ENCODE assay signal across 1 cellular context in the genomic region with DNA sequence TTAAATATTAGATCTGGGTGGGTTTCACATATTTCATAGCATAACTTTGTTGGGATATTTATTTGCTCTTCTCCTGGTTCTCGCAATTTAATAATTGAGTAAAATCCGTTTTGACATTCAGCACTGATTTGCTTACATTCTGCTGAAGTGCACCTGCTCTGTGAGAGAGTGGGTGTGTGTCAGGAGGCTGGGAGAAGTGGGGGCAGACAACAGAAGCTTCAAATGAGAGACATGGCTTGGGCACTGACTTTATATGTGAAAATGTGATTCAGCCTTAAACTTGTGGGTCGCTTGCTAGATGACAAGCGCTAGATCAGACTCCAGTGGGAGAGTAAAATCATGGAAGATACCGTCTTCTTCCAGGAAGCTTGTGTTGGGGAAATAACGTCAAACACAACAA.
TF ChIP-seq lines count a peak whose summit lies in the region.

No MANE protein-coding gene starts in this region.

TF ChIP-seq in GM23338, 12 proteins besides CTCF, POLR2A, EP300 and RAD21 (continued from another document):
- TF ChIP-seq ZNF462 (CRISPR knock-in tag; IDR thresholded peaks at IDR 0.05): no peak
- no peak for TF ChIP-seq ZNF331 (CRISPR knock-in tag; IDR thresholded peaks at IDR 0.05; ENCODE audit: low read depth)
- TF ChIP-seq STAT1 (IDR thresholded peaks at IDR 0.05; ENCODE audit: unreplicated experiment): no peak
- TF ChIP-seq EZH2 (IDR thresholded peaks at IDR 0.05; ENCODE audit: low read depth, unreplicated experiment): no peak
- no peak for TF ChIP-seq POLR2AphosphoS5 (IDR thresholded peaks at IDR 0.05; ENCODE audit: low read depth)
- TF ChIP-seq REST (IDR thresholded peaks at IDR 0.05; ENCODE audit: unreplicated experiment): no peak
- TF ChIP-seq NANOG (IDR thresholded peaks at IDR 0.05; ENCODE audit: borderline replicate concordance): no peak
- no peak for TF ChIP-seq JUNB (IDR thresholded peaks at IDR 0.05; ENCODE audit: unreplicated experiment)
- no peak for TF ChIP-seq ZNF114 (CRISPR knock-in tag; IDR thresholded peaks at IDR 0.05)
- no peak for TF ChIP-seq EZH2phosphoT487 (IDR thresholded peaks at IDR 0.05; ENCODE audit: unreplicated experiment)
- no peak for TF ChIP-seq CREB1 (CRISPR knock-in tag; IDR thresholded peaks at IDR 0.05; ENCODE audit: low read depth)
